In the genomic region with DNA sequence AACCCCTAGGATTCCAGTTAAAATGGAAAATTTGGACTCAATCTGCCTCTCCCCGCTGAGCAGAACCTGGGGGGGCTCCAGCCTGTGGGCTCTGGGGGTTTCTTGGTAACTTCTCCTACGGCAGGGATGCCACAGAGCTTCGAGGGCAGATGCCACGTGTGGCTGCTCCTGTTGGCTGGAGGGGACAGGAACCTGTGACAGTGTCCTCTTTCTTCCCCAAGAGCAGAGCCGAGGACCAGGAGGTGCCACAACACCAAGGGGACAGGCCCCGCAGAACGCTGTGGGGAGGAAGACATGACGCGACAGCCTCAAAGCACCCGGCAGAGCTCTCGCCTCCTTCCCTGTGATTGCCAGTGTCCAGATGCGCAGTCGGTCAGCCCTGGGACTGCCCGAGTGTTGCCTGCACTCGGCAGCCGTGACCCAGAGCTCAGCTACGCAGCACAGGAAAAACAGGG, we compare ENCODE assay signal across 11 cellular contexts.
DNase-seq lines count a peak whose midpoint lies in the region; ATAC-seq and TF ChIP-seq lines count a peak whose summit lies in the region.
"Had no signal": no experiment of that assay in that cellular context is flagged by ENCODE, and none has a peak within 500 bp of the region (broad histone marks: within the 10 kb centered on the region; RNA-seq: fewer than 3 reads in every experiment).

No MANE protein-coding gene starts in this region.

- H3K9me3 Mint-ChIP-seq in CD8-positive, alpha-beta T cell = no peaks in the 10 kb centered on the region
- H3K9me3 Mint-ChIP-seq: activated CD4-positive, alpha-beta memory T cell treated with anti-CD3 and anti-CD28 coated beads for 36 hours had no signal

- H3K4me1 Mint-ChIP-seq in CD8-positive, alpha-beta T cell (ENCODE audit: low read depth) = peaks cover 62% of the 10 kb centered on the region

- no peak for DNase-seq in CD8-positive, alpha-beta T cell
- DNase-seq in RWPE1 (ENCODE audit: low spot score) (no peak), heart left ventricle (peak in 2 of 5 donors; percentile 6 to 17), sigmoid colon (peak; percentile 50), T-helper 9 cell (no peak)
- no peak for DNase-seq in stimulated activated CD4-positive, alpha-beta T cell treated with anti-CD3 and anti-CD28 coated beads, Interleukin-1b, Interleukin-23, amount 100 ng/mL, for 48 hours
- DNase-seq: activated CD4-positive, alpha-beta memory T cell treated with anti-CD3 and anti-CD28 coated beads for 36 hours; COR-L47; retina had no signal

- peak overlapping the region; percentile 28 for H3K4me3 ChIP-seq in CD8-positive, alpha-beta T cell (ENCODE audit: low read depth, low read length)
- H3K4me3 ChIP-seq in heart left ventricle = no peak overlapping the region
- H3K4me3 ChIP-seq in sigmoid colon = no peak overlapping the region
- H3K4me3 ChIP-seq in gastroesophageal sphincter = no peak overlapping the region

- TF ChIP-seq EP300 in sigmoid colon (IDR thresholded peaks at IDR 0.05) (no peak), gastroesophageal sphincter (IDR thresholded peaks at IDR 0.05) (no peak)

- no peaks in the 10 kb centered on the region for H3K27me3 Mint-ChIP-seq in CD8-positive, alpha-beta T cell (ENCODE audit: low read depth)
- H3K27me3 Mint-ChIP-seq: activated CD4-positive, alpha-beta memory T cell treated with anti-CD3 and anti-CD28 coated beads for 36 hours had no signal

- TF ChIP-seq POLR2A in heart left ventricle (IDR thresholded peaks at IDR 0.05) = no peak
- TF ChIP-seq POLR2A in sigmoid colon (IDR thresholded peaks at IDR 0.05) = no peak
- TF ChIP-seq POLR2A in gastroesophageal sphincter (IDR thresholded peaks at IDR 0.05) = no peak

- WGBS in heart left ventricle, 4 donors = 72 to 81% (median 80%) methylated on average over 14 to 17 of the region's 17 CpGs
- WGBS in sigmoid colon, 2 donors = 87 to 91% methylated on average over 17 of the region's 17 CpGs
- 92 to 95% methylated on average over 2 to 7 of the region's 17 CpGs for WGBS in gastroesophageal sphincter (ENCODE audit: low coverage in 1 of 2), 2 donors

- H3K36me3 ChIP-seq in CD8-positive, alpha-beta T cell (ENCODE audit: insufficient read depth, low read length) = no peaks in the 10 kb centered on the region
- H3K36me3 ChIP-seq in heart left ventricle = no peaks in the 10 kb centered on the region
- no peaks in the 10 kb centered on the region for H3K36me3 ChIP-seq in sigmoid colon
- H3K36me3 ChIP-seq in gastroesophageal sphincter = no peaks in the 10 kb centered on the region

- H3K9me3 ChIP-seq in CD8-positive, alpha-beta T cell (ENCODE audit: low read length) = no peaks in the 10 kb centered on the region
- H3K9me3 ChIP-seq in heart left ventricle = no peaks in the 10 kb centered on the region
- H3K9me3 ChIP-seq in sigmoid colon = no peaks in the 10 kb centered on the region
- no peaks in the 10 kb centered on the region for H3K9me3 ChIP-seq in gastroesophageal sphincter

- POLR2A ChIA-PET in CD8-positive, alpha-beta T cell (lab: Charles Lee) = interaction anchor here (1.0 to 1.7 kb wide), 2 partner anchors 8 to 17 kb away, joined by 3 to 5 read pairs; no protein-coding TSS in a partner anchor
- POLR2A ChIA-PET in RWPE1 (lab: Yijun Ruan, JAX; ENCODE audit: low non-redundant PET) = no interaction called here

- H3K27ac ChIP-seq in CD8-positive, alpha-beta T cell (ENCODE audit: low read depth, low read length) = no peak overlapping the region
- peak overlapping the region; percentile 97 for H3K27ac ChIP-seq in RWPE1
- peak overlapping the region in 10 of 12 donors; percentile 17 to 77 (median 68) for H3K27ac ChIP-seq in heart left ventricle
- H3K27ac ChIP-seq in sigmoid colon = no peak overlapping the region
- peak overlapping the region in 2 of 4 donors; percentile 24 to 27 for H3K27ac ChIP-seq in gastroesophageal sphincter

- no peak overlapping the region for H3K4me3 Mint-ChIP-seq in CD8-positive, alpha-beta T cell
- H3K4me3 Mint-ChIP-seq: activated CD4-positive, alpha-beta memory T cell treated with anti-CD3 and anti-CD28 coated beads for 36 hours had no signal

- peak overlapping the region; percentile 37 for H3K27ac Mint-ChIP-seq in CD8-positive, alpha-beta T cell
- H3K27ac Mint-ChIP-seq: activated CD4-positive, alpha-beta memory T cell treated with anti-CD3 and anti-CD28 coated beads for 36 hours had no signal

- H3K4me1 ChIP-seq in CD8-positive, alpha-beta T cell (ENCODE audit: insufficient read depth, low read length) = peaks cover 80% of the 10 kb centered on the region
- H3K4me1 ChIP-seq in heart left ventricle = peaks cover 5 to 64% (median 55%) of the 10 kb centered on the region in 12 donors
- H3K4me1 ChIP-seq in sigmoid colon = peaks cover 0 to 37% (median 19%) of the 10 kb centered on the region in 4 donors
- H3K4me1 ChIP-seq in gastroesophageal sphincter = peaks cover 0 to 60% (median 25%) of the 10 kb centered on the region in 3 donors

- H3K27me3 ChIP-seq in CD8-positive, alpha-beta T cell (ENCODE audit: insufficient read depth, low read length) = no peaks in the 10 kb centered on the region
- no peaks in the 10 kb centered on the region for H3K27me3 ChIP-seq in heart left ventricle
- no peaks in the 10 kb centered on the region for H3K27me3 ChIP-seq in sigmoid colon
- no peaks in the 10 kb centered on the region for H3K27me3 ChIP-seq in gastroesophageal sphincter

- ATAC-seq in CD8-positive, alpha-beta T cell = no peak
- no peak for ATAC-seq in heart left ventricle
- no peak for ATAC-seq in gastroesophageal sphincter
- ATAC-seq: PC-3 had no signal

- intact Hi-C loops in CD8-positive, alpha-beta T cell (cut with DNase I, micrococcal nuclease) = no loop called here
- intact Hi-C loops in heart left ventricle (cut with DNase I) (no loop called here), sigmoid colon (cut with DNase I) (no loop called here)

- no peak for TF ChIP-seq CTCF in CD8-positive, alpha-beta T cell (IDR thresholded peaks at IDR 0.05)
- no peak for TF ChIP-seq CTCF in RWPE1 (conservative IDR thresholded peaks at IDR 0.05; ENCODE audit: low read depth)
- no peak for TF ChIP-seq CTCF in heart left ventricle (IDR thresholded peaks at IDR 0.05)
- TF ChIP-seq CTCF in sigmoid colon (IDR thresholded peaks at IDR 0.05) = no peak
- TF ChIP-seq CTCF in gastroesophageal sphincter (IDR thresholded peaks at IDR 0.05) = no peak

- H3K36me3 Mint-ChIP-seq in CD8-positive, alpha-beta T cell = no peaks in the 10 kb centered on the region
- H3K36me3 Mint-ChIP-seq: activated CD4-positive, alpha-beta memory T cell treated with anti-CD3 and anti-CD28 coated beads for 36 hours had no signal

- CTCF ChIA-PET in CD8-positive, alpha-beta T cell (lab: Charles Lee) = interaction anchor here (0.8 to 2.0 kb wide), 6 partner anchors 8 to 271 kb away, joined by 3 to 5 read pairs (median 3); no protein-coding TSS in a partner anchor
- CTCF ChIA-PET in RWPE1 (lab: Yijun Ruan, JAX) = interaction anchor here (0.7 to 1.4 kb wide), 2 partner anchors 9 to 22 kb away, joined by 3 read pairs; no protein-coding TSS in a partner anchor

Comparison
In these comparisons a context has a peak if more than half of its experiments do, and no peak if none do; other contexts are left out.
1. H3K27ac ChIP-seq: peak in RWPE1 (single experiment) and heart left ventricle (10 of 12); none in CD8-positive, alpha-beta T cell (single experiment) and sigmoid colon (0 of 4).